Comparison of ENCODE assay signal across 8 cellular contexts in genomic region chr19:1249298-1249989, GRCh38. TPM values are rescaled to one million over a fixed set of nuclear protein-coding genes. Genes with fewer than 3 reads are reported as not detected.
DNase-seq lines count a peak whose midpoint lies in the region; ATAC-seq and TF ChIP-seq lines count a peak whose summit lies in the region.

No MANE protein-coding gene starts in this region.

- peaks cover 21% of the 10 kb centered on the region for H3K4me1 Mint-ChIP-seq in stimulated activated naive CD8-positive, alpha-beta T cell treated with anti-CD3 and anti-CD28 coated beads, Interleukin-15, amount 100 ng/mL, for 72 hours

- H3K27ac ChIP-seq in RWPE2 (ENCODE audit: poor library complexity, severe bottlenecking) = peak overlapping the region; percentile 97
- H3K27ac ChIP-seq in neural cell (ENCODE audit: low read length) = peak overlapping the region; percentile 98

- no peaks in the 10 kb centered on the region for H3F3A ChIP-seq in neural cell (ENCODE audit: insufficient read depth, low read length, poor library complexity, severe bottlenecking)

- H3K27me3 ChIP-seq in MG63 (no peaks in the 10 kb centered on the region), RWPE2 (ENCODE audit: insufficient read depth, poor library complexity, severe bottlenecking) (no peaks in the 10 kb centered on the region), neural cell (ENCODE audit: insufficient read depth, low read depth, low read length) (no peaks in the 10 kb centered on the region)

- H3K36me3 ChIP-seq in MG63 (peaks cover 25% of the 10 kb centered on the region), RWPE2 (ENCODE audit: low read depth) (peaks cover 35% of the 10 kb centered on the region), neural cell (ENCODE audit: insufficient read depth, low read length) (no peaks in the 10 kb centered on the region)

- peaks cover 17% of the 10 kb centered on the region for H3K4me1 ChIP-seq in RWPE2 (ENCODE audit: insufficient read depth, poor library complexity, severe bottlenecking)

- no peak overlapping the region for H3K4me2 ChIP-seq in neural cell (ENCODE audit: low read length)

- ATAC-seq in RWPE2 (ENCODE audit: low read depth) = peak; percentile 6; the same call in 1 of the 3 replicates
- ATAC-seq in stimulated activated naive CD8-positive, alpha-beta T cell treated with anti-CD3 and anti-CD28 coated beads, Interleukin-15, amount 100 ng/mL, for 72 hours = peak; percentile 53

- H3K79me2 ChIP-seq in neural cell (replicated peaks; ENCODE audit: insufficient read depth, low read length) = peaks cover 47% of the 10 kb centered on the region

- H3K9me3 Mint-ChIP-seq in stimulated activated naive CD8-positive, alpha-beta T cell treated with anti-CD3 and anti-CD28 coated beads, Interleukin-15, amount 100 ng/mL, for 72 hours = no peaks in the 10 kb centered on the region

- H3K9ac ChIP-seq in neural cell (ENCODE audit: low read length) = peak overlapping the region; percentile 99

- H3K9me3 ChIP-seq in MG63 (no peaks in the 10 kb centered on the region), RWPE2 (ENCODE audit: severe bottlenecking) (no peaks in the 10 kb centered on the region), neural cell (ENCODE audit: low read length) (no peaks in the 10 kb centered on the region)

- H3K4me3 ChIP-seq in MG63 (peak overlapping the region; percentile 69), RWPE2 (ENCODE audit: severe bottlenecking) (peak overlapping the region; percentile 58), neural cell (ENCODE audit: low read length) (peak overlapping the region; percentile 93)

- peak; percentile 49 for TF ChIP-seq EP300 in neural cell (conservative IDR thresholded peaks at IDR 0.05; ENCODE audit: poor library complexity, severe bottlenecking)

- no peaks in the 10 kb centered on the region for H3K27me3 Mint-ChIP-seq in stimulated activated naive CD8-positive, alpha-beta T cell treated with anti-CD3 and anti-CD28 coated beads, Interleukin-15, amount 100 ng/mL, for 72 hours

- H2AFZ ChIP-seq in neural cell (ENCODE audit: low read depth, low read length) = no peak overlapping the region

- TF ChIP-seq CTCF in RWPE2 (IDR thresholded peaks at IDR 0.05; ENCODE audit: poor library complexity, severe bottlenecking) (no peak), neural cell (IDR thresholded peaks at IDR 0.05; ENCODE audit: poor library complexity, severe bottlenecking) (no peak)

- peak overlapping the region; percentile 76 to 82 for H3K4me3 Mint-ChIP-seq in stimulated activated naive CD8-positive, alpha-beta T cell treated with anti-CD3 and anti-CD28 coated beads, Interleukin-15, amount 100 ng/mL, for 72 hours

- no peak for TF ChIP-seq RAD21 in neural cell (conservative IDR thresholded peaks at IDR 0.05)

- peak overlapping the region in 1 of 2 donors; percentile 54 for H3K27ac Mint-ChIP-seq in stimulated activated naive CD8-positive, alpha-beta T cell treated with anti-CD3 and anti-CD28 coated beads, Interleukin-15, amount 100 ng/mL, for 72 hours

- H4K20me1 ChIP-seq in neural cell (ENCODE audit: insufficient read depth) = peaks cover 4% of the 10 kb centered on the region

- H3K9me2 ChIP-seq in neural cell (ENCODE audit: insufficient read depth, low read length) = no peaks in the 10 kb centered on the region

- peak; percentile 91 for DNase-seq in DMS79 treated with DMSO at 0.1 percent for 48 hours (lab: John Stamatoyannopoulos, UW)
- peak; percentile 92 for DNase-seq in GOT3 (lab: John Stamatoyannopoulos, UW)
- DNase-seq in MG63 = peak; percentile 89
- DNase-seq in RWPE2 (ENCODE audit: low spot score) = no peak
- DNase-seq in activated effector memory CD4-positive, alpha-beta T cell treated with anti-CD3 and anti-CD28 coated beads, Interleukin-2, amount 50 U/mL, for 16 hours = peak; percentile 97
- peak; percentile 93 for DNase-seq in fibroblast of the conjunctiva (ENCODE audit: low read depth)
- peak; percentile 93 to 94 for DNase-seq in stimulated activated naive CD8-positive, alpha-beta T cell treated with anti-CD3 and anti-CD28 coated beads, Interleukin-15, amount 100 ng/mL, for 72 hours

TF ChIP-seq in neural cell, 6 proteins besides CTCF, POLR2A, EP300 and RAD21:
- peak; percentile 69 for TF ChIP-seq TAF1 (IDR thresholded peaks at IDR 0.05; ENCODE audit: low read depth)
- peak; percentile 96 for TF ChIP-seq POLR2AphosphoS5 (IDR thresholded peaks at IDR 0.05)
- TF ChIP-seq MXI1 (conservative IDR thresholded peaks at IDR 0.05; ENCODE audit: poor library complexity, severe bottlenecking) = peak; percentile 28
- TF ChIP-seq, protein P1, sequence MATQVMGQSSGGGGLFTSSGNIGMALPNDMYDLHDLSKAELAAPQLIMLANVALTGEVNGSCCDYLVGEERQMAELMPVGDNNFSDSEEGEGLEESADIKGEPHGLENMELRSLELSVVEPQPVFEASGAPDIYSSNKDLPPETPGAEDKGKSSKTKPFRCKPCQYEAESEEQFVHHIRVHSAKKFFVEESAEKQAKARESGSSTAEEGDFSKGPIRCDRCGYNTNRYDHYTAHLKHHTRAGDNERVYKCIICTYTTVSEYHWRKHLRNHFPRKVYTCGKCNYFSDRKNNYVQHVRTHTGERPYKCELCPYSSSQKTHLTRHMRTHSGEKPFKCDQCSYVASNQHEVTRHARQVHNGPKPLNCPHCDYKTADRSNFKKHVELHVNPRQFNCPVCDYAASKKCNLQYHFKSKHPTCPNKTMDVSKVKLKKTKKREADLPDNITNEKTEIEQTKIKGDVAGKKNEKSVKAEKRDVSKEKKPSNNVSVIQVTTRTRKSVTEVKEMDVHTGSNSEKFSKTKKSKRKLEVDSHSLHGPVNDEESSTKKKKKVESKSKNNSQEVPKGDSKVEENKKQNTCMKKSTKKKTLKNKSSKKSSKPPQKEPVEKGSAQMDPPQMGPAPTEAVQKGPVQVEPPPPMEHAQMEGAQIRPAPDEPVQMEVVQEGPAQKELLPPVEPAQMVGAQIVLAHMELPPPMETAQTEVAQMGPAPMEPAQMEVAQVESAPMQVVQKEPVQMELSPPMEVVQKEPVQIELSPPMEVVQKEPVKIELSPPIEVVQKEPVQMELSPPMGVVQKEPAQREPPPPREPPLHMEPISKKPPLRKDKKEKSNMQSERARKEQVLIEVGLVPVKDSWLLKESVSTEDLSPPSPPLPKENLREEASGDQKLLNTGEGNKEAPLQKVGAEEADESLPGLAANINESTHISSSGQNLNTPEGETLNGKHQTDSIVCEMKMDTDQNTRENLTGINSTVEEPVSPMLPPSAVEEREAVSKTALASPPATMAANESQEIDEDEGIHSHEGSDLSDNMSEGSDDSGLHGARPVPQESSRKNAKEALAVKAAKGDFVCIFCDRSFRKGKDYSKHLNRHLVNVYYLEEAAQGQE (IDR thresholded peaks at IDR 0.05; ENCODE audit: borderline replicate concordance) = peak; percentile 81
- TF ChIP-seq EZH2 (IDR thresholded peaks at IDR 0.05; ENCODE audit: borderline replicate concordance, insufficient read depth, low read length, poor library complexity, severe bottlenecking) = no peak
- no peak for TF ChIP-seq SMC3 (conservative IDR thresholded peaks at IDR 0.05; ENCODE audit: poor library complexity)

RNA-seq across cellular contexts. Expression of gene MIDN, which starts 1.1 kb away (rescaled TPM):
- 4.6 and 5.7 TPM in 2 replicates for total RNA-seq in MG63 (2014; rRNA removed; shearing (Covaris generic); ENCODE audit: low replicate concordance)
- polyA plus RNA-seq in neural cell = 24.8 and 28.3 TPM in 2 replicates
- 56.4 and 57.9 TPM in 2 replicates for polyA minus RNA-seq in neural cell

RNA-seq across cellular contexts. Expression of gene ATP5F1D, which starts 7.9 kb away (rescaled TPM):
- total RNA-seq in MG63 (2014; rRNA removed; shearing (Covaris generic); ENCODE audit: low replicate concordance) = 29.4 and 33.8 TPM in 2 replicates
- 22.8 and 47.8 TPM in 2 replicates for polyA plus RNA-seq in neural cell
- polyA minus RNA-seq in neural cell = 9.0 and 13.3 TPM in 2 replicates

RNA-seq across cellular contexts. Expression of gene CBARP, which starts 11.6 kb away (rescaled TPM):
- total RNA-seq in MG63 (2014; rRNA removed; shearing (Covaris generic); ENCODE audit: low replicate concordance) = 0.30 and 0.35 TPM in 2 replicates
- polyA plus RNA-seq in neural cell = 18.2 and 24.5 TPM in 2 replicates
- 16.6 and 21.7 TPM in 2 replicates for polyA minus RNA-seq in neural cell

RNA-seq across cellular contexts. Expression of gene CIRBP, which starts 19.7 kb away (rescaled TPM):
- 64.1 and 68.5 TPM in 2 replicates for total RNA-seq in MG63 (2014; rRNA removed; shearing (Covaris generic); ENCODE audit: low replicate concordance)
- polyA plus RNA-seq in neural cell = 1,663 and 1,665 TPM in 2 replicates
- polyA minus RNA-seq in neural cell = 542 and 651 TPM in 2 replicates

RNA-seq across cellular contexts. Expression of gene FAM174C, which starts 25.9 kb away (rescaled TPM):
- 32.2 and 57.2 TPM in 2 replicates for total RNA-seq in MG63 (2014; rRNA removed; shearing (Covaris generic); ENCODE audit: low replicate concordance)
- polyA plus RNA-seq in neural cell = 21.7 and 28.4 TPM in 2 replicates
- 5.1 and 7.5 TPM in 2 replicates for polyA minus RNA-seq in neural cell
